ENCODE assay signal across 7 cellular contexts in genomic region chr9:124853605-124854143, GRCh38. TPM values are rescaled to one million over a fixed set of nuclear protein-coding genes. Genes with fewer than 3 reads are reported as not detected.
DNase-seq lines count a peak whose midpoint lies in the region; ATAC-seq and TF ChIP-seq lines count a peak whose summit lies in the region.

No MANE protein-coding gene starts in this region.

- H3K4me1 Mint-ChIP-seq in activated T-helper 1 cell treated with anti-CD3 and anti-CD28 coated beads, Interleukin-12 subunit alpha, Interleukin-12 subunit beta, Interleukin-2, Interleukin-4 antibody, amounts not matched to agents 30 ng/mL and 10 ng/mL and 1 ng/mL, durations not matched to agents 14 hours and 24 hours and 36 hours (ENCODE audit: low read depth), result peaks cover 16% of the 10 kb centered on the region

- TF ChIP-seq CTCF in stomach (IDR thresholded peaks at IDR 0.05), result no peak

- DNase-seq in activated T-helper 1 cell treated with anti-CD3 and anti-CD28 coated beads, Interleukin-12 subunit alpha, Interleukin-12 subunit beta, Interleukin-2, Interleukin-4 antibody, amounts not matched to agents 30 ng/mL and 10 ng/mL and 1 ng/mL, durations not matched to agents 14 hours and 24 hours and 36 hours (ENCODE audit: low spot score), result no peak
- DNase-seq in stomach (no peak), kidney tubule cell (ENCODE audit: low spot score) (no peak)
- DNase-seq in activated CD4-positive, alpha-beta T cell treated with anti-CD3 and anti-CD28 coated beads, Interleukin-2, amount 50 U/mL, for 1 hour, result no peak

- no peak overlapping the region for H3K27ac Mint-ChIP-seq in activated T-helper 1 cell treated with anti-CD3 and anti-CD28 coated beads, Interleukin-12 subunit alpha, Interleukin-12 subunit beta, Interleukin-2, Interleukin-4 antibody, amounts not matched to agents 30 ng/mL and 10 ng/mL and 1 ng/mL, durations not matched to agents 14 hours and 24 hours and 36 hours

- H3K36me3 ChIP-seq in iPS-18a (ENCODE audit: control insufficient read depth, low read depth, low read length) (peaks cover 19% of the 10 kb centered on the region), stomach (peaks cover 19 to 28% (median 26%) of the 10 kb centered on the region in 4 donors)

- 55 to 69% (median 61%) methylated on average over 4 to 11 of the region's 11 CpGs for WGBS in stomach, 5 donors

- intact Hi-C loops in activated T-helper 1 cell treated with anti-CD3 and anti-CD28 coated beads, Interleukin-12 subunit alpha, Interleukin-12 subunit beta, Interleukin-2, Interleukin-4 antibody, amounts not matched to agents 30 ng/mL and 10 ng/mL and 1 ng/mL, durations not matched to agents 14 hours and 24 hours and 36 hours (cut with micrococcal nuclease), result loop anchor here (1.0 to 2.0 kb wide), 7 partner anchors 9 to 289 kb away; partner anchors contain the start of genes ARPC5L and SCAI
- intact Hi-C loops in stomach (cut with DNase I; ENCODE audit: low total_unique reads), result loop anchor here (5.0 kb wide), 1 partner anchor 81 kb away; the partner anchor contains the start of gene NR6A1

- H3K27ac ChIP-seq in iPS-18a (ENCODE audit: low read length), result no peak overlapping the region
- peak overlapping the region in 3 of 5 donors; percentile 27 to 73 (median 42) for H3K27ac ChIP-seq in stomach

- H3K36me3 Mint-ChIP-seq in activated T-helper 1 cell treated with anti-CD3 and anti-CD28 coated beads, Interleukin-12 subunit alpha, Interleukin-12 subunit beta, Interleukin-2, Interleukin-4 antibody, amounts not matched to agents 30 ng/mL and 10 ng/mL and 1 ng/mL, durations not matched to agents 14 hours and 24 hours and 36 hours (ENCODE audit: low read depth), result peaks cover 12% of the 10 kb centered on the region

- no peak overlapping the region for H3K9ac ChIP-seq in iPS-18a (ENCODE audit: low read length)

- no peaks in the 10 kb centered on the region for H3K4me1 ChIP-seq in iPS-18a (ENCODE audit: control insufficient read depth, low read depth, low read length)
- peaks cover 10 to 24% (median 20%) of the 10 kb centered on the region in 4 donors for H3K4me1 ChIP-seq in stomach

- no peak for TF ChIP-seq EP300 in stomach (IDR thresholded peaks at IDR 0.05)

- no peaks in the 10 kb centered on the region for H3K9me3 Mint-ChIP-seq in activated T-helper 1 cell treated with anti-CD3 and anti-CD28 coated beads, Interleukin-12 subunit alpha, Interleukin-12 subunit beta, Interleukin-2, Interleukin-4 antibody, amounts not matched to agents 30 ng/mL and 10 ng/mL and 1 ng/mL, durations not matched to agents 14 hours and 24 hours and 36 hours

- ATAC-seq in HG03280 (IDR thresholded peaks at IDR 0.05; ENCODE audit: unreplicated experiment) (peak; percentile 3), HG03571 (IDR thresholded peaks at IDR 0.05; ENCODE audit: unreplicated experiment) (no peak)

- peaks cover 9% of the 10 kb centered on the region for H3K27me3 Mint-ChIP-seq in activated T-helper 1 cell treated with anti-CD3 and anti-CD28 coated beads, Interleukin-12 subunit alpha, Interleukin-12 subunit beta, Interleukin-2, Interleukin-4 antibody, amounts not matched to agents 30 ng/mL and 10 ng/mL and 1 ng/mL, durations not matched to agents 14 hours and 24 hours and 36 hours (ENCODE audit: insufficient read depth)

- H3K9me3 ChIP-seq in iPS-18a (ENCODE audit: control insufficient read depth, low read depth, low read length), result no peaks in the 10 kb centered on the region
- no peaks in the 10 kb centered on the region for H3K9me3 ChIP-seq in stomach

- H3K4me3 ChIP-seq in iPS-18a (ENCODE audit: low read length), result peak overlapping the region; percentile 45
- peak overlapping the region; percentile 43 to 58 (median 46) for H3K4me3 ChIP-seq in stomach

- H3K4me3 Mint-ChIP-seq in activated T-helper 1 cell treated with anti-CD3 and anti-CD28 coated beads, Interleukin-12 subunit alpha, Interleukin-12 subunit beta, Interleukin-2, Interleukin-4 antibody, amounts not matched to agents 30 ng/mL and 10 ng/mL and 1 ng/mL, durations not matched to agents 14 hours and 24 hours and 36 hours, result peak overlapping the region; percentile 53

- no peak for TF ChIP-seq POLR2A in stomach (IDR thresholded peaks at IDR 0.05)

- H3K27me3 ChIP-seq in iPS-18a (ENCODE audit: control insufficient read depth, insufficient read depth, low read length) (no peaks in the 10 kb centered on the region), stomach (no peaks in the 10 kb centered on the region)

RNA-seq across cellular contexts. Expression of gene WDR38, which starts 0.4 kb away (rescaled TPM):
- total RNA-seq in activated T-helper 1 cell treated with anti-CD3 and anti-CD28 coated beads, Interleukin-12 subunit alpha, Interleukin-12 subunit beta, Interleukin-2, Interleukin-4 antibody, amounts not matched to agents 30 ng/mL and 10 ng/mL and 1 ng/mL, durations not matched to agents 14 hours and 24 hours and 36 hours, result not detected in 2 replicates
- total RNA-seq in stomach, result not detected
- not detected for polyA plus RNA-seq in stomach

RNA-seq across cellular contexts. Expression of gene RPL35, which starts 8.1 kb away (rescaled TPM):
- total RNA-seq in activated T-helper 1 cell treated with anti-CD3 and anti-CD28 coated beads, Interleukin-12 subunit alpha, Interleukin-12 subunit beta, Interleukin-2, Interleukin-4 antibody, amounts not matched to agents 30 ng/mL and 10 ng/mL and 1 ng/mL, durations not matched to agents 14 hours and 24 hours and 36 hours, result 1,681 and 1,750 TPM in 2 replicates
- 1,000 to 10,000 TPM in 4 of 5 donors, 100 to 1,000 TPM in 1; 941 to 2,249 (median 1,140) TPM for total RNA-seq in stomach
- polyA plus RNA-seq in stomach, result 1,000 to 10,000 TPM; 5,221 to 6,131 (median 5,285) TPM

RNA-seq across cellular contexts. Expression of gene ARPC5L, which starts 8.3 kb away (rescaled TPM):
- total RNA-seq in activated T-helper 1 cell treated with anti-CD3 and anti-CD28 coated beads, Interleukin-12 subunit alpha, Interleukin-12 subunit beta, Interleukin-2, Interleukin-4 antibody, amounts not matched to agents 30 ng/mL and 10 ng/mL and 1 ng/mL, durations not matched to agents 14 hours and 24 hours and 36 hours, result 111 and 115 TPM in 2 replicates
- 10 to 100 TPM in 4 of 5 donors, not detected in 1; 20.4 to 71.0 (median 29.3) TPM for total RNA-seq in stomach
- polyA plus RNA-seq in stomach, result 10 to 100 TPM; 43.6 to 55.3 (median 49.6) TPM
